In genomic region chr10:102055647-102056419, GRCh38 we compare ENCODE assay signal across 1 cellular context.
TF ChIP-seq lines count a peak whose summit lies in the region.

Gene ARMH3 (minus strand): TSS chr10:102056173. CDS start chr10:102040114, 16,059 bp downstream.

TF ChIP-seq in GM12878, 131 proteins besides CTCF, POLR2A, EP300 and RAD21 (continued from another document):
- TF ChIP-seq, protein P1, sequence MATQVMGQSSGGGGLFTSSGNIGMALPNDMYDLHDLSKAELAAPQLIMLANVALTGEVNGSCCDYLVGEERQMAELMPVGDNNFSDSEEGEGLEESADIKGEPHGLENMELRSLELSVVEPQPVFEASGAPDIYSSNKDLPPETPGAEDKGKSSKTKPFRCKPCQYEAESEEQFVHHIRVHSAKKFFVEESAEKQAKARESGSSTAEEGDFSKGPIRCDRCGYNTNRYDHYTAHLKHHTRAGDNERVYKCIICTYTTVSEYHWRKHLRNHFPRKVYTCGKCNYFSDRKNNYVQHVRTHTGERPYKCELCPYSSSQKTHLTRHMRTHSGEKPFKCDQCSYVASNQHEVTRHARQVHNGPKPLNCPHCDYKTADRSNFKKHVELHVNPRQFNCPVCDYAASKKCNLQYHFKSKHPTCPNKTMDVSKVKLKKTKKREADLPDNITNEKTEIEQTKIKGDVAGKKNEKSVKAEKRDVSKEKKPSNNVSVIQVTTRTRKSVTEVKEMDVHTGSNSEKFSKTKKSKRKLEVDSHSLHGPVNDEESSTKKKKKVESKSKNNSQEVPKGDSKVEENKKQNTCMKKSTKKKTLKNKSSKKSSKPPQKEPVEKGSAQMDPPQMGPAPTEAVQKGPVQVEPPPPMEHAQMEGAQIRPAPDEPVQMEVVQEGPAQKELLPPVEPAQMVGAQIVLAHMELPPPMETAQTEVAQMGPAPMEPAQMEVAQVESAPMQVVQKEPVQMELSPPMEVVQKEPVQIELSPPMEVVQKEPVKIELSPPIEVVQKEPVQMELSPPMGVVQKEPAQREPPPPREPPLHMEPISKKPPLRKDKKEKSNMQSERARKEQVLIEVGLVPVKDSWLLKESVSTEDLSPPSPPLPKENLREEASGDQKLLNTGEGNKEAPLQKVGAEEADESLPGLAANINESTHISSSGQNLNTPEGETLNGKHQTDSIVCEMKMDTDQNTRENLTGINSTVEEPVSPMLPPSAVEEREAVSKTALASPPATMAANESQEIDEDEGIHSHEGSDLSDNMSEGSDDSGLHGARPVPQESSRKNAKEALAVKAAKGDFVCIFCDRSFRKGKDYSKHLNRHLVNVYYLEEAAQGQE (IDR thresholded peaks at IDR 0.05; ENCODE audit: low read depth, low read length): 0 out of 2 replicates have a peak, but pooled peaks have one; percentile 18
- TF ChIP-seq SMARCA5 (IDR thresholded peaks at IDR 0.05) (peak; percentile 94), SUPT20H (IDR thresholded peaks at IDR 0.05; ENCODE audit: borderline replicate concordance, control insufficient read depth, low read depth, low read length) (no peak), FOXM1 (IDR thresholded peaks at IDR 0.05; ENCODE audit: low read depth, low read length) (no peak), FOXK2 (IDR thresholded peaks at IDR 0.05) (peak; percentile 9; the same call in 1 of the 2 replicates), HCFC1 (IDR thresholded peaks at IDR 0.05; ENCODE audit: low read length) (peak; percentile 92), ZNF24 (IDR thresholded peaks at IDR 0.05) (no peak; the same call in 1 of the 2 replicates), RBBP5 (conservative IDR thresholded peaks at IDR 0.05) (0 out of 2 replicates have a peak, but pooled peaks have one; percentile 48), LARP7 (IDR thresholded peaks at IDR 0.05) (peak; percentile 99), ZNF207 (IDR thresholded peaks at IDR 0.05; ENCODE audit: borderline replicate concordance) (peak; percentile 95), BHLHE40 (IDR thresholded peaks at IDR 0.05; ENCODE audit: borderline replicate concordance in 1 of 2, low read depth in 2 of 2, low read length in 1 of 2) (peak; percentile 79 to 91), NFYA (IDR thresholded peaks at IDR 0.05; ENCODE audit: borderline replicate concordance, low read depth, low read length) (no peak), YBX1 (IDR thresholded peaks at IDR 0.05) (no peak), TCF12 (IDR thresholded peaks at IDR 0.05; ENCODE audit: low read depth, low read length) (0 out of 2 replicates have a peak, but pooled peaks have one; percentile 19), NRF1 (conservative IDR thresholded peaks at IDR 0.05; ENCODE audit: low read depth, low read length) (no peak), SP1 (IDR thresholded peaks at IDR 0.05; ENCODE audit: low read depth, low read length) (peak; percentile 80), HDGF (IDR thresholded peaks at IDR 0.05) (peak; percentile 22; the same call in 1 of the 2 replicates), POU2F2 (IDR thresholded peaks at IDR 0.05; ENCODE audit: borderline replicate concordance, low read depth, low read length) (peak; percentile 63; the same call in 1 of the 3 replicates), ZSCAN29 (IDR thresholded peaks at IDR 0.05) (0 out of 2 replicates have a peak, but pooled peaks have one; percentile 20), SUZ12 (IDR thresholded peaks at IDR 0.05; ENCODE audit: unreplicated experiment) (no peak), STAT3 (IDR thresholded peaks at IDR 0.05; ENCODE audit: low read depth, low read length) (no peak)
